8 cellular contexts compared by ENCODE assay signal in genomic region chr3:32733631-32734229, GRCh38. TPM values are rescaled to one million over a fixed set of nuclear protein-coding genes. Genes with fewer than 3 reads are reported as not detected.
DNase-seq lines count a peak whose midpoint lies in the region; ATAC-seq and TF ChIP-seq lines count a peak whose summit lies in the region.

No MANE protein-coding gene starts in this region.

- no peak overlapping the region for H3K9ac ChIP-seq in mesendoderm (ENCODE audit: low read length)

- H3K18ac ChIP-seq in mesendoderm (ENCODE audit: low read length), result no peak overlapping the region

- H3K4me2 ChIP-seq in mesendoderm (ENCODE audit: low read length), result no peak overlapping the region

- H3K27ac Mint-ChIP-seq in stimulated activated memory B cell treated with anti-CD40 and anti-IgM and Interleukin-4, amounts not matched to agents 10 μg/mL and 1 μg/mL and 100 μg/mL, for 72 hours, result no peak overlapping the region

- H3K4me3 ChIP-seq in mesendoderm (ENCODE audit: low read length), result no peak overlapping the region

- H2BK120ac ChIP-seq in mesendoderm (ENCODE audit: low read depth, low read length), result no peak overlapping the region

- no peak overlapping the region for H3K56ac ChIP-seq in mesendoderm (ENCODE audit: low read length)

- no peaks in the 10 kb centered on the region for H3K79me2 ChIP-seq in mesendoderm (ENCODE audit: control insufficient read depth, insufficient read depth, low read length)

- H3K36me3 ChIP-seq in mesendoderm (ENCODE audit: control insufficient read depth, insufficient read depth, low read length), result no peaks in the 10 kb centered on the region

- peaks cover 33% of the 10 kb centered on the region for H3K36me3 Mint-ChIP-seq in stimulated activated memory B cell treated with anti-CD40 and anti-IgM and Interleukin-4, amounts not matched to agents 10 μg/mL and 1 μg/mL and 100 μg/mL, for 72 hours

- in situ Hi-C loops in ACHN (cut with HindIII; ENCODE audit: low pct_ligation_motif_present, low pct_unique_long_range_greater_than_20kb, low sequenced_read_pairs) (no loop called here), GM13977 (cut with MboI; ENCODE audit: low pct_unique_long_range_greater_than_20kb, low sequenced_read_pairs, unreplicated experiment) (loop anchor here (10.0 kb wide), 1 partner anchor 201 kb away; no protein-coding TSS in a partner anchor)

- peak; percentile 37 for DNase-seq in ACHN
- DNase-seq in GM13977 (ENCODE audit: low spot score), result peak; percentile 36
- DNase-seq in NCI-H748 (lab: John Stamatoyannopoulos, UW; ENCODE audit: unreplicated experiment), result peak; percentile 25
- DNase-seq in cerebellar cortex (ENCODE audit: low spot score), result peak; percentile 36
- DNase-seq in mesendoderm, result peak; percentile 55
- no peak for DNase-seq in activated gamma-delta T cell (lab: John Stamatoyannopoulos, UW)
- DNase-seq in UCSD-AML1 (lab: John Stamatoyannopoulos, UW; ENCODE audit: unreplicated experiment), result no peak

- H2BK5ac ChIP-seq in mesendoderm (ENCODE audit: low read length), result no peak overlapping the region

- ATAC-seq in stimulated activated memory B cell treated with anti-CD40 and anti-IgM and Interleukin-4, amounts not matched to agents 10 μg/mL and 1 μg/mL and 100 μg/mL, for 72 hours, result no peak

- no peaks in the 10 kb centered on the region for H3K27me3 Mint-ChIP-seq in stimulated activated memory B cell treated with anti-CD40 and anti-IgM and Interleukin-4, amounts not matched to agents 10 μg/mL and 1 μg/mL and 100 μg/mL, for 72 hours

- H3K4me1 ChIP-seq in mesendoderm (ENCODE audit: control insufficient read depth, low read depth, low read length), result no peaks in the 10 kb centered on the region

- no peak overlapping the region for H4K8ac ChIP-seq in mesendoderm (ENCODE audit: low read depth, low read length)

- no peak overlapping the region for H3K23ac ChIP-seq in mesendoderm (ENCODE audit: low read length)

- H2BK15ac ChIP-seq in mesendoderm (replicated peaks; ENCODE audit: low read depth), result no peak overlapping the region

- H3K4me3 Mint-ChIP-seq in stimulated activated memory B cell treated with anti-CD40 and anti-IgM and Interleukin-4, amounts not matched to agents 10 μg/mL and 1 μg/mL and 100 μg/mL, for 72 hours, result no peak overlapping the region

- H4K5ac ChIP-seq in mesendoderm (ENCODE audit: low read length), result no peak overlapping the region

- TF ChIP-seq CTCF in GM13977 (IDR thresholded peaks at IDR 0.05; ENCODE audit: extremely low read depth, insufficient read depth, missing control alignments), result peak; percentile 60

- H2AK5ac ChIP-seq in mesendoderm (ENCODE audit: low read length), result no peak overlapping the region

- no peaks in the 10 kb centered on the region for H3K79me1 ChIP-seq in mesendoderm (ENCODE audit: low read length)

- no peaks in the 10 kb centered on the region for H3K27me3 ChIP-seq in mesendoderm (ENCODE audit: insufficient read depth, low read length, poor library complexity)

- H3K27ac ChIP-seq in mesendoderm (ENCODE audit: low read depth, low read length), result no peak overlapping the region

- H3K4ac ChIP-seq in mesendoderm (ENCODE audit: low read depth, low read length), result no peak overlapping the region

- H3K4me1 Mint-ChIP-seq in stimulated activated memory B cell treated with anti-CD40 and anti-IgM and Interleukin-4, amounts not matched to agents 10 μg/mL and 1 μg/mL and 100 μg/mL, for 72 hours, result no peaks in the 10 kb centered on the region

- no peaks in the 10 kb centered on the region for H3K9me3 Mint-ChIP-seq in stimulated activated memory B cell treated with anti-CD40 and anti-IgM and Interleukin-4, amounts not matched to agents 10 μg/mL and 1 μg/mL and 100 μg/mL, for 72 hours

RNA-seq across cellular contexts. Expression of gene CNOT10, which starts 48.7 kb away (rescaled TPM):
- polyA plus RNA-seq in mesendoderm (2013, experiment 1 of 2), result 27.1 TPM
- 27.0 TPM for polyA plus RNA-seq in mesendoderm (2013, experiment 2 of 2)

Comparison
In these comparisons a context has a peak if more than half of its experiments do, and no peak if none do; other contexts are left out.
1. DNase-seq: peak in ACHN (single experiment), GM13977 (single experiment), NCI-H748 (single experiment), cerebellar cortex (single experiment) and mesendoderm (single experiment); none in activated gamma-delta T cell (single experiment) and UCSD-AML1 (single experiment).